In the genomic region with DNA sequence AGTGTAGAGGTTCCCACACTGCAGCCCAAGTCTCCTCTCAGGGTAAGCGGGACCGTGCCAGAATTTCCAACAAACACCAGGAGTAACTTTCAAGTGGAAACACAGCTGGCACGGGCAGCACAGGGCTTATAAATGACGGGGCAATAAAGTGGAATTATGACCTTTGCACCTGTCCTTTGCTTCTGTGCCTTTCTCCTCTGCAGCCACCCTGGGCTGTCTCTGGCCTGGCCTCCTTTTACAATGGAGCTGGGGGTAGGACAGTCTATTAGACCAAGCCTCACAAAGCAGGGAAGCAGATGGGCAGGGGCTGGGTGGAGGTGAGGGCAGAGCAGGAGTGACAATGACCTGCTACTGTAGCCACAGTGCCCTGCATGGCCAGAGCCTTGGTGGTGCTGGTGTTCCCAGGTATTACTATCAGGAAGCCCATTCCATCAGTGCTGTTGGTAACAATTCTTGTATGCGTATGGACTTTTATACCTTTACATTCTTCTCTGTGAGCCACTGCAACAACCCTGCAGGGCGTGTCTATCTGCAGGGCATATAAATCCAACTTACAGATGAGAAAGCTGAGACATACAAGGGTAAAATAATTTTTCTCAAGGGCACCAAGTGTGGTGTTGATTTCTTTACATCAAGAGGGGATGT, we compare ENCODE assay signal across 18 cellular contexts.
"Had no signal": no experiment of that assay in that cellular context is flagged by ENCODE, and none has a peak within 500 bp of the region (broad histone marks: within the 10 kb centered on the region; RNA-seq: fewer than 3 reads in every experiment).

No MANE protein-coding gene starts in this region.

- FAIRE-seq: kidney, pancreas had no signal

- H3K4me3 ChIP-seq: esophagus squamous epithelium, pancreas, testis, tibial nerve had no signal

- H3K27me3 ChIP-seq: esophagus squamous epithelium, pancreas, testis, tibial nerve had no signal

- H3K27ac ChIP-seq: esophagus squamous epithelium, pancreas, testis, tibial nerve had no signal

- H3K36me3 ChIP-seq: esophagus squamous epithelium, pancreas, tibial nerve had no signal

- DNase-seq: central memory CD4-positive, alpha-beta T cell; cortex of kidney; effector memory CD8-positive, alpha-beta T cell; esophagus squamous epithelium; foreskin fibroblast; kidney; left cardiac atrium; mammary epithelial cell; natural killer cell; nucleus accumbens; pancreas; right cardiac atrium; stimulated activated CD4-positive, alpha-beta T cell treated with anti-CD3 and anti-CD28 coated beads, Interleukin-2, amount 100 ng/mL, for 24 hours; stimulated activated CD4-positive, alpha-beta T cell treated with anti-CD3 and anti-CD28 coated beads, Interleukin-4, amount 100 ng/mL, for 4 hours; stimulated activated naive B cell treated with anti-CD40 and anti-IgM and Interleukin-4, amounts not matched to agents 10 μg/mL and 1 μg/mL and 100 μg/mL, for 72 hours; stimulated activated naive CD8-positive, alpha-beta T cell treated with anti-CD3 and anti-CD28 coated beads, Interleukin-15, amount 100 ng/mL, for 72 hours; testis had no signal

- H3K4me1 ChIP-seq: esophagus squamous epithelium, pancreas, testis, tibial nerve had no signal

- H3K9me3 ChIP-seq: esophagus squamous epithelium, pancreas, testis had no signal

- ATAC-seq: effector memory CD8-positive, alpha-beta T cell; left cardiac atrium; natural killer cell; right cardiac atrium; stimulated activated naive B cell treated with anti-CD40 and anti-IgM and Interleukin-4, amounts not matched to agents 10 μg/mL and 1 μg/mL and 100 μg/mL, for 72 hours; stimulated activated naive CD8-positive, alpha-beta T cell treated with anti-CD3 and anti-CD28 coated beads, Interleukin-15, amount 100 ng/mL, for 72 hours had no signal
